ENCODE assay signal across 18 cellular contexts in genomic region chr3:140343709-140344417, GRCh38.
A peak's percentile ranks its signal among the peaks of the same experiment; 100 is the strongest.
DNase-seq lines count a peak whose midpoint lies in the region; ATAC-seq and TF ChIP-seq lines count a peak whose summit lies in the region.
"Had no signal": no experiment of that assay in that cellular context is flagged by ENCODE, and none has a peak within 500 bp of the region (broad histone marks: within the 10 kb centered on the region; RNA-seq: fewer than 3 reads in every experiment).

No MANE protein-coding gene starts in this region.

- no peak for ATAC-seq in HG02938 (IDR thresholded peaks at IDR 0.05; ENCODE audit: unreplicated experiment)
- ATAC-seq: K562, SK-N-SH treated with all-trans-retinoic acid at 6 μM for 48 hours had no signal

- H3K36me3 Mint-ChIP-seq in osteocyte (ENCODE audit: unreplicated experiment), result peaks cover 3% of the 10 kb centered on the region
- H3K36me3 Mint-ChIP-seq in nephron progenitor cell (ENCODE audit: low read depth), result no peaks in the 10 kb centered on the region

- H3K9me3 Mint-ChIP-seq in osteocyte (ENCODE audit: unreplicated experiment), result no peaks in the 10 kb centered on the region
- no peaks in the 10 kb centered on the region for H3K9me3 Mint-ChIP-seq in nephron progenitor cell

- H3K27me3 Mint-ChIP-seq in osteocyte (ENCODE audit: unreplicated experiment), result no peaks in the 10 kb centered on the region
- peaks cover 2% of the 10 kb centered on the region for H3K27me3 Mint-ChIP-seq in nephron progenitor cell (ENCODE audit: low read depth, poor library complexity)

- no peak overlapping the region for H3K4me3 ChIP-seq in epithelial cell of esophagus (ENCODE audit: low read length)
- H3K4me3 ChIP-seq: K562 had no signal

- H3K27ac Mint-ChIP-seq in osteocyte (ENCODE audit: unreplicated experiment), result no peak overlapping the region
- no peak overlapping the region for H3K27ac Mint-ChIP-seq in nephron progenitor cell
- H3K27ac Mint-ChIP-seq: B cell had no signal

- DNase-seq in DMS79 (lab: John Stamatoyannopoulos, UW) (peak; percentile 44), DMS79 treated with DMSO at 0.1 percent for 48 hours (lab: John Stamatoyannopoulos, UW) (no peak), NCI-H446 (lab: John Stamatoyannopoulos, UW) (peak; percentile 37 to 71), epithelial cell of esophagus (ENCODE audit: low read depth) (peak; percentile 34), osteocyte (ENCODE audit: extremely low spot score, unreplicated experiment) (peak; percentile 21), NCI-H69 (lab: John Stamatoyannopoulos, UW) (no peak), nephron progenitor cell (no peak)
- DNase-seq: 8988T, Caco-2, GOT3, NCI-H1105 treated with DMSO at 0.1 percent for 48 hours, NCI-H226, NCI-H82, SIG-M5 had no signal

- TF ChIP-seq CTCF in epithelial cell of esophagus (IDR thresholded peaks at IDR 0.05; ENCODE audit: insufficient read depth, low read depth, low read length, missing control alignments) (no peak), osteocyte (IDR thresholded peaks at IDR 0.05) (no peak), nephron progenitor cell (IDR thresholded peaks at IDR 0.05) (no peak)

- H3K4me1 Mint-ChIP-seq in osteocyte (ENCODE audit: unreplicated experiment) (peaks cover 8% of the 10 kb centered on the region), nephron progenitor cell (peaks cover 23% of the 10 kb centered on the region)
- H3K4me1 Mint-ChIP-seq: B cell had no signal

- H3K4me3 Mint-ChIP-seq in osteocyte (ENCODE audit: unreplicated experiment) (no peak overlapping the region), nephron progenitor cell (no peak overlapping the region)
- H3K4me3 Mint-ChIP-seq: B cell had no signal

Comparison
In these comparisons a context has a peak if more than half of its experiments do, and no peak if none do; other contexts are left out.
1. DNase-seq: peak in DMS79 (single experiment), NCI-H446 (2 of 2), epithelial cell of esophagus (single experiment) and osteocyte (single experiment); none in DMS79 treated with DMSO at 0.1 percent for 48 hours (single experiment), NCI-H69 (single experiment) and nephron progenitor cell (single experiment).